In genomic region chr15:101534376-101534970, GRCh38 we compare ENCODE assay signal across 1 cellular context.
TF ChIP-seq lines count a peak whose summit lies in the region.

No MANE protein-coding gene starts in this region.

TF ChIP-seq in IMR-90, 13 proteins besides CTCF, POLR2A, EP300 and RAD21 (continued from another document):
- no peak for TF ChIP-seq SMC3 (IDR thresholded peaks at IDR 0.05; ENCODE audit: low read depth, low read length)
- no peak for TF ChIP-seq CHD1 (IDR thresholded peaks at IDR 0.05; ENCODE audit: low read depth, low read length)
- TF ChIP-seq FOS (IDR thresholded peaks at IDR 0.05; ENCODE audit: low read depth, low read length), result no peak
- TF ChIP-seq RCOR1 (IDR thresholded peaks at IDR 0.05; ENCODE audit: insufficient replicate concordance, low read length), result no peak
- TF ChIP-seq ELK1 (IDR thresholded peaks at IDR 0.05; ENCODE audit: borderline replicate concordance, low read depth, low read length), result no peak
